ENCODE assay signal across 20 cellular contexts in the genomic region with DNA sequence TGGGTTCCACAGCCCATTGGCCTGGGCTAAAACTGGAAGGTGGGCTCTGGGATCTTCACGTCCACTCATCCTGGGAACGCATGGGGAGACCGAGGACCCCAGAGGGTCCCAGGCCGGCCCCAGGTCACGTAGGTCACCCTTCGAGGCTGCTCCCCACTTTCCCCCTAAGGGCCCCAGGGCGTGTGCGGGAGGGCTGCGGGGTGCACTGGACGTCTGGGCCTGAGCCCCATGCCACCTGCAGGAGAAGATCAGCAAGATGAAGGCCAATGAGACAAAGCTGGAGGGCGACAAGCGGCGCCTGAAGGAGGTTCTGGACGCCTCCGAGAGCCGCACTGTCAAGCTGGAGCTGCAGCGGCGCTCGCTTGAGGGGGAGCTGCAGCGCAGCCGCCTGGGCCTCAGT. TPM values are rescaled to one million over a fixed set of nuclear protein-coding genes. Genes with fewer than 3 reads are reported as not detected.
"Had no signal": no experiment of that assay in that cellular context is flagged by ENCODE, and none has a peak within 500 bp of the region (broad histone marks: within the 10 kb centered on the region; RNA-seq: fewer than 3 reads in every experiment).

No MANE protein-coding gene starts in this region.

- H3K4me1 Mint-ChIP-seq: activated naive CD8-positive, alpha-beta T cell treated with anti-CD3 and anti-CD28 coated beads, Interleukin-2, amount 10 ng/mL, durations not matched to agents 7 days and 5 days had no signal

- H3K4me3 ChIP-seq: adrenal gland, body of pancreas had no signal

- ATAC-seq: activated CD8-positive, alpha-beta T cell treated with anti-CD3 and anti-CD28 coated beads for 36 hours; body of pancreas; PC-3; T-cell had no signal

- DNase-seq: activated CD4-positive, CD25-positive, alpha-beta regulatory T cell; activated CD8-positive, alpha-beta memory T cell treated with anti-CD3 and anti-CD28 coated beads, Interleukin-2, amount 50 U/mL, for 48 hours; activated CD8-positive, alpha-beta T cell treated with anti-CD3 and anti-CD28 coated beads for 36 hours; activated naive CD4-positive, alpha-beta T cell treated with anti-CD3 and anti-CD28 coated beads, Interleukin-2, amount 50 U/mL, for 16 hours; activated naive CD8-positive, alpha-beta T cell treated with anti-CD3 and anti-CD28 coated beads, Interleukin-2, amount 10 ng/mL, durations not matched to agents 7 days and 5 days; activated T-cell treated with anti-CD3 and anti-CD28 coated beads, Interleukin-2, amount 50 U/mL, for 1 hour; body of pancreas; Kasumi-1; NCI-H1048; NCI-H146; NCI-H187 treated with DMSO at 0.1 percent for 48 hours; NCI-H2081 treated with DMSO at 0.1 percent for 48 hours; NCI-H524; PC-3; T-cell; T-helper 2 cell had no signal

- H3K9me3 Mint-ChIP-seq: activated CD8-positive, alpha-beta T cell treated with anti-CD3 and anti-CD28 coated beads for 36 hours; activated naive CD8-positive, alpha-beta T cell treated with anti-CD3 and anti-CD28 coated beads, Interleukin-2, amount 10 ng/mL, durations not matched to agents 7 days and 5 days; central memory CD8-positive, alpha-beta T cell; T-cell had no signal

- H3K9me3 ChIP-seq: adrenal gland, body of pancreas had no signal

- H3K4me3 Mint-ChIP-seq: activated CD8-positive, alpha-beta T cell treated with anti-CD3 and anti-CD28 coated beads for 36 hours; activated naive CD8-positive, alpha-beta T cell treated with anti-CD3 and anti-CD28 coated beads, Interleukin-2, amount 10 ng/mL, durations not matched to agents 7 days and 5 days; central memory CD8-positive, alpha-beta T cell; T-cell had no signal

- FAIRE-seq: RCC 7860 had no signal

- H3K27ac Mint-ChIP-seq: activated CD8-positive, alpha-beta T cell treated with anti-CD3 and anti-CD28 coated beads for 36 hours; T-cell had no signal

- H3K27ac ChIP-seq: body of pancreas, VCaP had no signal

- H3K27me3 ChIP-seq: adrenal gland, body of pancreas had no signal

- H3K27me3 Mint-ChIP-seq: activated CD8-positive, alpha-beta T cell treated with anti-CD3 and anti-CD28 coated beads for 36 hours; activated naive CD8-positive, alpha-beta T cell treated with anti-CD3 and anti-CD28 coated beads, Interleukin-2, amount 10 ng/mL, durations not matched to agents 7 days and 5 days; central memory CD8-positive, alpha-beta T cell; T-cell had no signal

RNA-seq across cellular contexts. Expression of a gene that starts 12.5 kb away (rescaled TPM):
- total RNA-seq: activated CD8-positive, alpha-beta T cell treated with anti-CD3 and anti-CD28 coated beads for 36 hours; activated naive CD8-positive, alpha-beta T cell treated with anti-CD3 and anti-CD28 coated beads, Interleukin-2, amount 10 ng/mL, durations not matched to agents 7 days and 5 days; T-cell had no signal
